21 cellular contexts compared by ENCODE assay signal in the genomic region with DNA sequence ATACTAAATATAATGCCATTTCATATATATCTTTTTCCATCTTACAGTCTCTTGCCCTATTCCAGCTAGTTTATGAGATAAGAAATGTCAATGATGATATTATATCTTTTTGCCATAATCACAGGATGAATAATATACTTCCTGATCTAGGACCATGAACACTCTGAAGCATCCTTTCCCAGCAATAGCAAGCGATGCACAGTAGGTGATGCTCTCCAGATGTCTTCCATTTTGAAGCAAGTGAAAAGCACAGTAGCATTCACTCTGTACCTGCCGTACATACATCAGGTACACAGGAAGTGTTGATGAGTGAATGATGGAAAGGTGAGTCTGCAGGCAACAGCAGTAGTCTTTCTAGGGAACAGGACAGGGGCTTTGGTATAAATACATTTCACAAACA. TPM values are rescaled to one million over a fixed set of nuclear protein-coding genes. Genes with fewer than 3 reads are reported as not detected.
DNase-seq lines count a peak whose midpoint lies in the region; ATAC-seq and TF ChIP-seq lines count a peak whose summit lies in the region.
"Had no signal": no experiment of that assay in that cellular context is flagged by ENCODE, and none has a peak within 500 bp of the region (broad histone marks: within the 10 kb centered on the region; RNA-seq: fewer than 3 reads in every experiment).

No MANE protein-coding gene starts in this region.

- H3K4me3 Mint-ChIP-seq in WTC11, result no peak overlapping the region
- H3K4me3 Mint-ChIP-seq: CD8-positive, alpha-beta memory T cell had no signal

- no peak overlapping the region for H3K9ac ChIP-seq in MM.1S (ENCODE audit: low read length)
- H3K9ac ChIP-seq: KMS-11 had no signal

- H3K27ac ChIP-seq in MM.1S (ENCODE audit: low read length) (no peak overlapping the region), hepatocyte (peak overlapping the region; percentile 62)
- H3K27ac ChIP-seq: KMS-11, SJSA1 had no signal

- WGBS in hepatocyte (ENCODE audit: low lambda C conversion rate, missing lambda C conversion rate), result 86% methylated on average over 2 of the region's 2 CpGs

- H3K4me2 ChIP-seq in MM.1S (ENCODE audit: low read depth, low read length), result no peak overlapping the region
- no peak overlapping the region for H3K4me2 ChIP-seq in hepatocyte
- H3K4me2 ChIP-seq: KMS-11 had no signal

- H3K27me3 ChIP-seq in MM.1S (replicated peaks; ENCODE audit: insufficient read depth, low read length) (no peaks in the 10 kb centered on the region), hepatocyte (no peaks in the 10 kb centered on the region)
- H3K27me3 ChIP-seq: SJSA1 had no signal

- H2AFZ ChIP-seq in MM.1S (ENCODE audit: low read length) (0 out of 2 replicates have a peak overlapping the region, but pooled peaks have one; percentile 31), hepatocyte (no peak overlapping the region)

- POLR2A ChIA-PET in WTC11 (lab: Charles Lee), result no interaction called here

- H3K36me3 ChIP-seq in MM.1S (replicated peaks; ENCODE audit: insufficient read depth, low read length) (no peaks in the 10 kb centered on the region), hepatocyte (replicated peaks; ENCODE audit: insufficient read depth, low read depth) (no peaks in the 10 kb centered on the region)
- H3K36me3 ChIP-seq: SJSA1 had no signal

- DNase-seq in NCI-H748 (lab: John Stamatoyannopoulos, UW; ENCODE audit: unreplicated experiment) (peak; percentile 6), NCI-H748 treated with DMSO at 0.1 percent for 48 hours (lab: John Stamatoyannopoulos, UW) (no peak), MM.1S (no peak), WTC11 (ENCODE audit: low spot score) (no peak), hepatocyte (ENCODE audit: low spot score) (no peak), amniotic stem cell (lab: John Stamatoyannopoulos, UW) (no peak), NCI-H2227 treated with DMSO at 0.1 percent for 48 hours (lab: John Stamatoyannopoulos, UW) (no peak), putamen (ENCODE audit: low spot score) (no peak)
- DNase-seq: CD8-positive, alpha-beta memory T cell; EL; GF-D8; MV-4-11; NCI-H187; NCI-H774; NK-92 treated with Interleukin-12 subunit alpha and Interleukin-12 subunit beta, amount 100 ng/mL, for 24 hours; OCI-M1 had no signal

- H3K9me3 ChIP-seq in MM.1S (replicated peaks; ENCODE audit: insufficient read depth, low read length), result no peaks in the 10 kb centered on the region
- H3K9me3 ChIP-seq in hepatocyte (ENCODE audit: low read depth), result no peaks in the 10 kb centered on the region
- H3K9me3 ChIP-seq: SJSA1 had no signal

- H3K9me2 ChIP-seq in MM.1S (replicated peaks; ENCODE audit: insufficient read depth, low read length), result no peaks in the 10 kb centered on the region
- H3K9me2 ChIP-seq in hepatocyte (replicated peaks; ENCODE audit: insufficient read depth), result no peaks in the 10 kb centered on the region

- H4K20me1 ChIP-seq in MM.1S (ENCODE audit: insufficient read depth, low read length) (no peaks in the 10 kb centered on the region), hepatocyte (ENCODE audit: insufficient read depth, poor library complexity, severe bottlenecking) (no peaks in the 10 kb centered on the region)

- H3K4me1 ChIP-seq in MM.1S (ENCODE audit: low read length), result peaks cover 5% of the 10 kb centered on the region; the same call in 1 of the 2 replicates
- H3K4me1 ChIP-seq in hepatocyte (ENCODE audit: insufficient read depth), result no peaks in the 10 kb centered on the region

- TF ChIP-seq CTCF in MM.1S (IDR thresholded peaks at IDR 0.05; ENCODE audit: low read length) (no peak), WTC11 (IDR thresholded peaks at IDR 0.05) (no peak), hepatocyte (IDR thresholded peaks at IDR 0.05; ENCODE audit: poor library complexity) (no peak)

- H3K4me3 ChIP-seq in MM.1S (ENCODE audit: low read length), result no peak overlapping the region
- no peak overlapping the region for H3K4me3 ChIP-seq in hepatocyte
- H3K4me3 ChIP-seq: SJSA1 had no signal

- 0 out of 2 replicates have a peak, but pooled peaks have one; percentile 28 for ATAC-seq in WTC11
- ATAC-seq: Right ventricle myocardium inferior had no signal

- CTCF ChIA-PET in WTC11 (lab: Charles Lee), result no interaction called here

- H3K79me2 ChIP-seq in MM.1S (ENCODE audit: low read length), result no peaks in the 10 kb centered on the region
- no peaks in the 10 kb centered on the region for H3K79me2 ChIP-seq in hepatocyte

- H3K9me3 Mint-ChIP-seq in WTC11, result peaks cover 22% of the 10 kb centered on the region
- H3K9me3 Mint-ChIP-seq: CD8-positive, alpha-beta memory T cell had no signal

- H3K27me3 Mint-ChIP-seq in WTC11 (ENCODE audit: low read depth), result no peaks in the 10 kb centered on the region

- H3F3A ChIP-seq in MM.1S (ENCODE audit: insufficient read depth, low read length), result no peaks in the 10 kb centered on the region

- H3K27ac Mint-ChIP-seq in WTC11, result no peak overlapping the region
- H3K27ac Mint-ChIP-seq: CD8-positive, alpha-beta memory T cell had no signal

- peaks cover 18% of the 10 kb centered on the region for H3K4me1 Mint-ChIP-seq in WTC11
- H3K4me1 Mint-ChIP-seq: CD8-positive, alpha-beta memory T cell had no signal

- H3K36me3 Mint-ChIP-seq in WTC11, result peaks cover 13% of the 10 kb centered on the region
- H3K36me3 Mint-ChIP-seq: CD8-positive, alpha-beta memory T cell had no signal

TF ChIP-seq in WTC11, 78 proteins besides CTCF, POLR2A, EP300 and RAD21:
- TF ChIP-seq ZNF219 (CRISPR knock-in tag; IDR thresholded peaks at IDR 0.05; ENCODE audit: borderline replicate concordance) (no peak), TCF7 (CRISPR knock-in tag; IDR thresholded peaks at IDR 0.05; ENCODE audit: low read depth) (no peak), NFYB (CRISPR knock-in tag; conservative IDR thresholded peaks at IDR 0.05; ENCODE audit: low read depth) (no peak), IRF1 (CRISPR knock-in tag; IDR thresholded peaks at IDR 0.05) (no peak), FOXJ3 (CRISPR knock-in tag; IDR thresholded peaks at IDR 0.05; ENCODE audit: borderline replicate concordance) (no peak)
- TF ChIP-seq, protein P1, sequence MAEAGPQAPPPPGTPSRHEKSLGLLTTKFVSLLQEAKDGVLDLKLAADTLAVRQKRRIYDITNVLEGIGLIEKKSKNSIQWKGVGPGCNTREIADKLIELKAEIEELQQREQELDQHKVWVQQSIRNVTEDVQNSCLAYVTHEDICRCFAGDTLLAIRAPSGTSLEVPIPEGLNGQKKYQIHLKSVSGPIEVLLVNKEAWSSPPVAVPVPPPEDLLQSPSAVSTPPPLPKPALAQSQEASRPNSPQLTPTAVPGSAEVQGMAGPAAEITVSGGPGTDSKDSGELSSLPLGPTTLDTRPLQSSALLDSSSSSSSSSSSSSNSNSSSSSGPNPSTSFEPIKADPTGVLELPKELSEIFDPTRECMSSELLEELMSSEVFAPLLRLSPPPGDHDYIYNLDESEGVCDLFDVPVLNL (CRISPR knock-in tag; IDR thresholded peaks at IDR 0.05; ENCODE audit: borderline replicate concordance, low read depth), result no peak
- TF ChIP-seq, protein P2, sequence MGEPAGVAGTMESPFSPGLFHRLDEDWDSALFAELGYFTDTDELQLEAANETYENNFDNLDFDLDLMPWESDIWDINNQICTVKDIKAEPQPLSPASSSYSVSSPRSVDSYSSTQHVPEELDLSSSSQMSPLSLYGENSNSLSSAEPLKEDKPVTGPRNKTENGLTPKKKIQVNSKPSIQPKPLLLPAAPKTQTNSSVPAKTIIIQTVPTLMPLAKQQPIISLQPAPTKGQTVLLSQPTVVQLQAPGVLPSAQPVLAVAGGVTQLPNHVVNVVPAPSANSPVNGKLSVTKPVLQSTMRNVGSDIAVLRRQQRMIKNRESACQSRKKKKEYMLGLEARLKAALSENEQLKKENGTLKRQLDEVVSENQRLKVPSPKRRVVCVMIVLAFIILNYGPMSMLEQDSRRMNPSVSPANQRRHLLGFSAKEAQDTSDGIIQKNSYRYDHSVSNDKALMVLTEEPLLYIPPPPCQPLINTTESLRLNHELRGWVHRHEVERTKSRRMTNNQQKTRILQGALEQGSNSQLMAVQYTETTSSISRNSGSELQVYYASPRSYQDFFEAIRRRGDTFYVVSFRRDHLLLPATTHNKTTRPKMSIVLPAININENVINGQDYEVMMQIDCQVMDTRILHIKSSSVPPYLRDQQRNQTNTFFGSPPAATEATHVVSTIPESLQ (CRISPR knock-in tag; IDR thresholded peaks at IDR 0.05), result no peak
- TF ChIP-seq, protein P3, sequence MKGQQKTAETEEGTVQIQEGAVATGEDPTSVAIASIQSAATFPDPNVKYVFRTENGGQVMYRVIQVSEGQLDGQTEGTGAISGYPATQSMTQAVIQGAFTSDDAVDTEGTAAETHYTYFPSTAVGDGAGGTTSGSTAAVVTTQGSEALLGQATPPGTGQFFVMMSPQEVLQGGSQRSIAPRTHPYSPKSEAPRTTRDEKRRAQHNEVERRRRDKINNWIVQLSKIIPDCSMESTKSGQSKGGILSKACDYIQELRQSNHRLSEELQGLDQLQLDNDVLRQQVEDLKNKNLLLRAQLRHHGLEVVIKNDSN (CRISPR knock-in tag; IDR thresholded peaks at IDR 0.05), result no peak

RNA-seq across cellular contexts. Expression of gene SULT1C4, which starts 8.6 kb away (rescaled TPM):
- total RNA-seq in WTC11 (2021) (4.3 to 4.9 TPM (median 4.6 TPM) in 3 replicates), hepatocyte (14.0 and 17.8 TPM in 2 replicates)
- polyA plus RNA-seq in hepatocyte, result 14.8 and 17.3 TPM in 2 replicates
- total RNA-seq: A172; CD8-positive, alpha-beta memory T cell; NCI-H460 had no signal
- polyA plus RNA-seq: CD8-positive, alpha-beta memory T cell had no signal
